Comparison of ENCODE assay signal across 10 cellular contexts in genomic region chr15:36831125-36831914, GRCh38.
A peak's percentile ranks its signal among the peaks of the same experiment; 100 is the strongest.
DNase-seq lines count a peak whose midpoint lies in the region; ATAC-seq and TF ChIP-seq lines count a peak whose summit lies in the region.
"Had no signal": no experiment of that assay in that cellular context is flagged by ENCODE, and none has a peak within 500 bp of the region (broad histone marks: within the 10 kb centered on the region; RNA-seq: fewer than 3 reads in every experiment).

No MANE protein-coding gene starts in this region.

- TF ChIP-seq CTCF in fibroblast of the aortic adventitia (IDR thresholded peaks at IDR 0.05; ENCODE audit: insufficient read depth, low read length) (no peak), heart left ventricle (IDR thresholded peaks at IDR 0.05) (no peak)

- no peaks in the 10 kb centered on the region for H3K9me3 Mint-ChIP-seq in activated CD8-positive, alpha-beta T cell treated with anti-CD3 and anti-CD28 coated beads, Interleukin-2, amount 10 ng/mL, durations not matched to agents 7 days and 5 days (ENCODE audit: insufficient read depth)

- intact Hi-C loops in heart left ventricle (cut with DNase I), result no loop called here
- intact Hi-C loops in left colon (cut with DNase I, micrococcal nuclease), result no loop called here

- DNase-seq in fibroblast of the aortic adventitia (ENCODE audit: low read depth) (peak; percentile 44), heart left ventricle (no peak), epidermal melanocyte (ENCODE audit: insufficient read length, low spot score) (no peak), left colon (no peak)
- DNase-seq in activated CD8-positive, alpha-beta T cell treated with anti-CD3 and anti-CD28 coated beads, Interleukin-2, amount 10 ng/mL, durations not matched to agents 7 days and 5 days, result no peak
- DNase-seq: heart right ventricle; NK-92 treated with Interleukin-12 subunit alpha and Interleukin-12 subunit beta, amount 100 ng/mL, for 24 hours had no signal

- ATAC-seq in GM18498 (IDR thresholded peaks at IDR 0.05; ENCODE audit: unreplicated experiment), result peak; percentile 97
- peak; percentile 97 for ATAC-seq in GM21619 (IDR thresholded peaks at IDR 0.05; ENCODE audit: unreplicated experiment)
- ATAC-seq in HG03460 (IDR thresholded peaks at IDR 0.05; ENCODE audit: unreplicated experiment), result peak; percentile 98
- ATAC-seq in heart left ventricle, result no peak
- no peak for ATAC-seq in activated CD8-positive, alpha-beta T cell treated with anti-CD3 and anti-CD28 coated beads, Interleukin-2, amount 10 ng/mL, durations not matched to agents 7 days and 5 days
- ATAC-seq in left colon, result no peak
- ATAC-seq: heart right ventricle had no signal

- 81 to 86% (median 85%) methylated on average over 2 of the region's 2 CpGs for WGBS in heart left ventricle, 4 donors

- H3K4me3 Mint-ChIP-seq in activated CD8-positive, alpha-beta T cell treated with anti-CD3 and anti-CD28 coated beads, Interleukin-2, amount 10 ng/mL, durations not matched to agents 7 days and 5 days, result no peak overlapping the region

- no peak overlapping the region for H3K27ac ChIP-seq in heart left ventricle
- H3K27ac ChIP-seq: heart right ventricle had no signal

- POLR2A ChIA-PET in activated CD8-positive, alpha-beta T cell treated with anti-CD3 and anti-CD28 coated beads, Interleukin-2, amount 10 ng/mL, durations not matched to agents 7 days and 5 days (lab: Charles Lee), result no interaction called here

- CTCF ChIA-PET in activated CD8-positive, alpha-beta T cell treated with anti-CD3 and anti-CD28 coated beads, Interleukin-2, amount 10 ng/mL, durations not matched to agents 7 days and 5 days (lab: Charles Lee), result no interaction called here

- no peaks in the 10 kb centered on the region for H3K36me3 Mint-ChIP-seq in activated CD8-positive, alpha-beta T cell treated with anti-CD3 and anti-CD28 coated beads, Interleukin-2, amount 10 ng/mL, durations not matched to agents 7 days and 5 days (ENCODE audit: low read depth)

- no peak overlapping the region for H3K4me3 ChIP-seq in fibroblast of the aortic adventitia (ENCODE audit: low read depth, low read length)
- no peak overlapping the region for H3K4me3 ChIP-seq in heart left ventricle
- H3K4me3 ChIP-seq: heart right ventricle had no signal

- peaks cover 0 to 7% (median 0%) of the 10 kb centered on the region in 12 donors for H3K4me1 ChIP-seq in heart left ventricle

- no peaks in the 10 kb centered on the region for H3K27me3 ChIP-seq in heart left ventricle
- H3K27me3 ChIP-seq: heart right ventricle had no signal

- no peak overlapping the region for H3K27ac Mint-ChIP-seq in activated CD8-positive, alpha-beta T cell treated with anti-CD3 and anti-CD28 coated beads, Interleukin-2, amount 10 ng/mL, durations not matched to agents 7 days and 5 days

- no peak for TF ChIP-seq POLR2A in heart left ventricle (IDR thresholded peaks at IDR 0.05)

- no peaks in the 10 kb centered on the region for H3K4me1 Mint-ChIP-seq in activated CD8-positive, alpha-beta T cell treated with anti-CD3 and anti-CD28 coated beads, Interleukin-2, amount 10 ng/mL, durations not matched to agents 7 days and 5 days (ENCODE audit: low read depth)

- no peaks in the 10 kb centered on the region for H3K36me3 ChIP-seq in heart left ventricle
- H3K36me3 ChIP-seq: heart right ventricle had no signal

- no peaks in the 10 kb centered on the region for H3K9me3 ChIP-seq in heart left ventricle
- H3K9me3 ChIP-seq: heart right ventricle had no signal

- peaks cover 6% of the 10 kb centered on the region for H3K27me3 Mint-ChIP-seq in activated CD8-positive, alpha-beta T cell treated with anti-CD3 and anti-CD28 coated beads, Interleukin-2, amount 10 ng/mL, durations not matched to agents 7 days and 5 days (ENCODE audit: low read depth)

Comparison
In these comparisons a context has a peak if more than half of its experiments do, and no peak if none do; other contexts are left out.
1. ATAC-seq: peak in GM18498 (single experiment), GM21619 (single experiment) and HG03460 (single experiment); none in heart left ventricle (0 of 4), activated CD8-positive, alpha-beta T cell treated with anti-CD3 and anti-CD28 coated beads, Interleukin-2, amount 10 ng/mL, durations not matched to agents 7 days and 5 days (single experiment) and left colon (single experiment).